8 cellular contexts compared by ENCODE assay signal in the genomic region with DNA sequence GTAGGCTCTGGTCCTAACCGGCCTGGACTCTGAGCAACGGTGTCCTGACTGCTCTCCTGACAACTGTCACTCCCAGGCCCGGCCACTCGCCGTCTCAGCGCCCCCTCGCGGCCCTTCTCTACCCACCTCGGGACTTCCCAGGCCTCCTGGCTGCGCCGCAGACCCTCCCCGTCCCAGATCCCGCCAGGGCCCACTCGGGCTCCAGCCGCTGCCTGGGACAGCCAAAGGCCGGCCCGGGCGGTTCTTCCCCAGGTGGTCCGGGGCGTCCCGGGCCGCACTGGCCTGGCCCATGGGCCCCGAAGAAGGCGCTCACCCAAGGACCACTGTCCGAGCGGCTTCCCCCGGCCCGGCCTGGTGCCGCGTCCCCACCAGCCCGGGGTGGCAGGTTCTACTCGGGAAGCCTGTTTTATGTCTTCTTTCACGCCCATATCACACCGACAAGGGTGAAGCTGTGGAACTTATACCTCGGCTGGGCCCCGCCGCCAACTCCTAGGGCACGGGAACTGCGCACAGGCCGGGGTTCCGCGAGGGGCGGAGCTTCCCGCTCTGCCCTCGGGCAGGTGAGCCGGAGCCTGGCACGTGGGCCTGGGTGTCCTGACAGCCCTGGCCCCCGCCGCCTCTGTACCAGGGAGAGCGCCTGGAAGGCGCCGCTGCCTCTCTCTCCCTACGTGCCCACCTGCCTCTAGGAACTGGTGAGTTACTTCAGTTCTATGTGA.
DNase-seq lines count a peak whose midpoint lies in the region; ATAC-seq and TF ChIP-seq lines count a peak whose summit lies in the region.

No MANE protein-coding gene starts in this region.

- peaks cover 64% of the 10 kb centered on the region for H3K4me1 ChIP-seq in OCI-LY1 (ENCODE audit: insufficient read depth, low read length, severe bottlenecking)
- H3K4me1 ChIP-seq in suprapubic skin, result peaks cover 15% of the 10 kb centered on the region

- no peaks in the 10 kb centered on the region for H3K27me3 ChIP-seq in OCI-LY1 (ENCODE audit: insufficient read depth, low read length)
- no peaks in the 10 kb centered on the region for H3K27me3 ChIP-seq in suprapubic skin

- H3K4me2 ChIP-seq in OCI-LY1 (ENCODE audit: low read length), result peak overlapping the region; percentile 74

- H3K4me3 Mint-ChIP-seq in glutamatergic neuron (ENCODE audit: unreplicated experiment), result peak overlapping the region; percentile 67
- H3K4me3 Mint-ChIP-seq in osteocyte (ENCODE audit: unreplicated experiment), result no peak overlapping the region

- TF ChIP-seq POLR2A in suprapubic skin (IDR thresholded peaks at IDR 0.05), result no peak

- no peaks in the 10 kb centered on the region for H3K9me3 ChIP-seq in OCI-LY1 (ENCODE audit: low read length)
- no peaks in the 10 kb centered on the region for H3K9me3 ChIP-seq in suprapubic skin

- DNase-seq in DMS 273 (lab: John Stamatoyannopoulos, UW; ENCODE audit: unreplicated experiment) (peak; percentile 84), DMS 273 treated with DMSO at 0.1 percent for 48 hours (lab: John Stamatoyannopoulos, UW) (no peak), activated gamma-delta T cell treated with Interleukin-2 at 50 U/mL for 16 hours (peak; percentile 67), glutamatergic neuron (peak; percentile 91), osteocyte (ENCODE audit: extremely low spot score, unreplicated experiment) (peak; percentile 85), suprapubic skin (ENCODE audit: low spot score in 2 of 2) (peak; percentile 73 to 84)

- no peak overlapping the region for H2AFZ ChIP-seq in OCI-LY1 (ENCODE audit: low read length)

- H3K36me3 ChIP-seq in OCI-LY1 (ENCODE audit: insufficient read depth, low read length), result no peaks in the 10 kb centered on the region
- no peaks in the 10 kb centered on the region for H3K36me3 ChIP-seq in suprapubic skin

- H3K4me1 Mint-ChIP-seq in glutamatergic neuron (ENCODE audit: low read depth, unreplicated experiment) (peaks cover 6% of the 10 kb centered on the region), osteocyte (ENCODE audit: unreplicated experiment) (no peaks in the 10 kb centered on the region)

- 25% methylated on average over 19 of the region's 53 CpGs for WGBS in suprapubic skin

- H3K4me3 ChIP-seq in OCI-LY1 (ENCODE audit: low read depth, low read length, poor library complexity, severe bottlenecking), result peak overlapping the region; percentile 59
- H3K4me3 ChIP-seq in suprapubic skin, result peak overlapping the region; percentile 63

- H3K27ac Mint-ChIP-seq in glutamatergic neuron (ENCODE audit: unreplicated experiment), result no peak overlapping the region
- H3K27ac Mint-ChIP-seq in osteocyte (ENCODE audit: unreplicated experiment), result no peak overlapping the region

- H4K20me1 ChIP-seq in OCI-LY1 (ENCODE audit: insufficient read depth, low read length), result no peaks in the 10 kb centered on the region

- H3K27ac ChIP-seq in OCI-LY1 (ENCODE audit: low read depth, low read length, poor library complexity, severe bottlenecking), result peak overlapping the region; percentile 30
- peak overlapping the region; percentile 71 for H3K27ac ChIP-seq in suprapubic skin

- peaks cover 4% of the 10 kb centered on the region for H3K9me3 Mint-ChIP-seq in glutamatergic neuron (ENCODE audit: unreplicated experiment)
- no peaks in the 10 kb centered on the region for H3K9me3 Mint-ChIP-seq in osteocyte (ENCODE audit: unreplicated experiment)

- H3K36me3 Mint-ChIP-seq in glutamatergic neuron (ENCODE audit: unreplicated experiment) (no peaks in the 10 kb centered on the region), osteocyte (ENCODE audit: unreplicated experiment) (no peaks in the 10 kb centered on the region)

- H3K9me2 ChIP-seq in OCI-LY1 (ENCODE audit: low read depth, low read length), result no peaks in the 10 kb centered on the region

- no peak for TF ChIP-seq EP300 in suprapubic skin (IDR thresholded peaks at IDR 0.05)

- H3F3A ChIP-seq in OCI-LY1 (ENCODE audit: insufficient read depth, low read length), result no peaks in the 10 kb centered on the region

- H3K27me3 Mint-ChIP-seq in glutamatergic neuron (ENCODE audit: unreplicated experiment), result peaks cover 4% of the 10 kb centered on the region
- H3K27me3 Mint-ChIP-seq in osteocyte (ENCODE audit: unreplicated experiment), result peaks cover 5% of the 10 kb centered on the region

- peak overlapping the region; percentile 62 for H3K9ac ChIP-seq in OCI-LY1 (ENCODE audit: low read length)

- TF ChIP-seq CTCF in OCI-LY1 (IDR thresholded peaks at IDR 0.05; ENCODE audit: low read length), result peak; percentile 76
- TF ChIP-seq CTCF in glutamatergic neuron (IDR thresholded peaks at IDR 0.05; ENCODE audit: partially characterized antibody, unreplicated experiment), result peak; percentile 82
- TF ChIP-seq CTCF in osteocyte (IDR thresholded peaks at IDR 0.05), result peak; percentile 31
- peak; percentile 24 to 65 for TF ChIP-seq CTCF in suprapubic skin (IDR thresholded peaks at IDR 0.05)

- H3K79me2 ChIP-seq in OCI-LY1 (ENCODE audit: insufficient read depth, low read length), result no peaks in the 10 kb centered on the region; the same call in 1 of the 2 replicates

- peak; percentile 91 for ATAC-seq in HG03066 (IDR thresholded peaks at IDR 0.05; ENCODE audit: low read depth, unreplicated experiment)

Comparison
In these comparisons a context has a peak if more than half of its experiments do, and no peak if none do; other contexts are left out.
1. CTCF ChIP-seq: peak in every context shown above with its lines; median percentile 82 in glutamatergic neuron; 76 in OCI-LY1; 44 in suprapubic skin; 31 in osteocyte.